Comparison of ENCODE assay signal across 25 cellular contexts in the genomic region with DNA sequence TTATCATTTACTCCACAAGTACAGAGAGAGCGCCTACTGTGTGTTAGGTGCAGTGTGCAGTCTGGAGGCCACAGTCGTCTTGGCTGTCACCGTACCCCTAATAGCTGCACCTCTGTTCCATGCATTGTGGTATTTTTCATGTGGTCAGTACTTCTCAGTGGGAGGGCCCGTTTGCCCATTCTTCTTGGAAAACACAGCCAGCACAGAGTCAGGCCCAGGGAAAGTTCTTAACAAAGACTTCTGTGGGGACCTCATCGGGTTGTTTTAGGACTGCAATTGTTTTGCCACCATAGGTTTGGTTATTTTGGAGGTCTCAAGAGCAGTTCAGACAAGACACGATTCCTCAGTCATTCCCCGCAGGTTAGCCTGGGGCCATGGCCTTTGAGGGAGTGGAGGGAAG.
"Had no signal": no experiment of that assay in that cellular context is flagged by ENCODE, and none has a peak within 500 bp of the region (broad histone marks: within the 10 kb centered on the region; RNA-seq: fewer than 3 reads in every experiment).

No MANE protein-coding gene starts in this region.

- H3K4me1 Mint-ChIP-seq: activated CD4-positive, alpha-beta T cell treated with anti-CD3 and anti-CD28 coated beads, Interleukin-2, amount 10 ng/mL, durations not matched to agents 7 days and 5 days; activated naive CD4-positive, alpha-beta T cell treated with anti-CD3 and anti-CD28 coated beads, Interleukin-2, amount 50 U/mL, for 24 hours; activated naive CD8-positive, alpha-beta T cell treated with anti-CD3 and anti-CD28 coated beads, Interleukin-2, amount 50 U/mL, for 24 hours; central memory CD8-positive, alpha-beta T cell had no signal

- H3K27ac ChIP-seq: adrenal gland, brain microvascular endothelial cell, epithelial cell of prostate had no signal

- H3K27ac Mint-ChIP-seq: activated CD4-positive, alpha-beta T cell treated with anti-CD3 and anti-CD28 coated beads, Interleukin-2, amount 10 ng/mL, durations not matched to agents 7 days and 5 days; activated CD8-positive, alpha-beta T cell treated with anti-CD3 and anti-CD28 coated beads for 36 hours; activated naive CD4-positive, alpha-beta T cell treated with anti-CD3 and anti-CD28 coated beads for 36 hours; activated naive CD4-positive, alpha-beta T cell treated with anti-CD3 and anti-CD28 coated beads, Interleukin-2, amount 50 U/mL, for 24 hours; activated naive CD8-positive, alpha-beta T cell treated with anti-CD3 and anti-CD28 coated beads for 36 hours; activated naive CD8-positive, alpha-beta T cell treated with anti-CD3 and anti-CD28 coated beads, Interleukin-2, amount 50 U/mL, for 24 hours; activated T-helper 2 cell treated with anti-CD3 and anti-CD28 coated beads, Interferon-gamma antibody, Interleukin-2, Interleukin-4, amounts not matched to agents 10 μg/mL and 5 μg/mL and 100 μg/mL, durations not matched to agents 14 hours and 24 hours and 36 hours had no signal

- H3K4me1 ChIP-seq: adrenal gland had no signal

- ATAC-seq: activated CD8-positive, alpha-beta T cell treated with anti-CD3 and anti-CD28 coated beads for 36 hours; activated naive CD8-positive, alpha-beta T cell treated with anti-CD3 and anti-CD28 coated beads, Interleukin-2, amount 50 U/mL, for 24 hours had no signal

- H3K27me3 Mint-ChIP-seq: activated CD4-positive, alpha-beta T cell treated with anti-CD3 and anti-CD28 coated beads, Interleukin-2, amount 10 ng/mL, durations not matched to agents 7 days and 5 days; activated CD8-positive, alpha-beta T cell treated with anti-CD3 and anti-CD28 coated beads for 36 hours; activated naive CD4-positive, alpha-beta T cell treated with anti-CD3 and anti-CD28 coated beads, Interleukin-2, amount 50 U/mL, for 24 hours; activated naive CD8-positive, alpha-beta T cell treated with anti-CD3 and anti-CD28 coated beads for 36 hours; activated naive CD8-positive, alpha-beta T cell treated with anti-CD3 and anti-CD28 coated beads, Interleukin-2, amount 50 U/mL, for 24 hours had no signal

- H3K9me3 ChIP-seq: adrenal gland had no signal

- H3K4me3 ChIP-seq: adrenal gland had no signal

- H3K4me3 Mint-ChIP-seq: activated CD4-positive, alpha-beta T cell treated with anti-CD3 and anti-CD28 coated beads, Interleukin-2, amount 10 ng/mL, durations not matched to agents 7 days and 5 days; activated CD8-positive, alpha-beta T cell treated with anti-CD3 and anti-CD28 coated beads for 36 hours; activated naive CD4-positive, alpha-beta T cell treated with anti-CD3 and anti-CD28 coated beads for 36 hours; activated naive CD4-positive, alpha-beta T cell treated with anti-CD3 and anti-CD28 coated beads, Interleukin-2, amount 50 U/mL, for 24 hours; activated naive CD8-positive, alpha-beta T cell treated with anti-CD3 and anti-CD28 coated beads for 36 hours; activated naive CD8-positive, alpha-beta T cell treated with anti-CD3 and anti-CD28 coated beads, Interleukin-2, amount 50 U/mL, for 24 hours; activated T-helper 1 cell treated with anti-CD3 and anti-CD28 coated beads, Interleukin-12 subunit alpha, Interleukin-12 subunit beta, Interleukin-2, Interleukin-4 antibody, amounts not matched to agents 30 ng/mL and 10 ng/mL and 1 ng/mL, durations not matched to agents 14 hours and 24 hours and 36 hours; central memory CD8-positive, alpha-beta T cell had no signal

- H3K27me3 ChIP-seq: adrenal gland, brain microvascular endothelial cell had no signal

- H3K36me3 ChIP-seq: adrenal gland, brain microvascular endothelial cell had no signal

- H3K9me3 Mint-ChIP-seq: activated CD4-positive, alpha-beta T cell treated with anti-CD3 and anti-CD28 coated beads, Interleukin-2, amount 10 ng/mL, durations not matched to agents 7 days and 5 days; activated CD8-positive, alpha-beta T cell treated with anti-CD3 and anti-CD28 coated beads for 36 hours; activated naive CD4-positive, alpha-beta T cell treated with anti-CD3 and anti-CD28 coated beads for 36 hours; activated naive CD4-positive, alpha-beta T cell treated with anti-CD3 and anti-CD28 coated beads, Interleukin-2, amount 50 U/mL, for 24 hours; activated naive CD8-positive, alpha-beta T cell treated with anti-CD3 and anti-CD28 coated beads for 36 hours; activated naive CD8-positive, alpha-beta T cell treated with anti-CD3 and anti-CD28 coated beads, Interleukin-2, amount 50 U/mL, for 24 hours; activated T-helper 1 cell treated with anti-CD3 and anti-CD28 coated beads, Interleukin-12 subunit alpha, Interleukin-12 subunit beta, Interleukin-2, Interleukin-4 antibody, amounts not matched to agents 30 ng/mL and 10 ng/mL and 1 ng/mL, durations not matched to agents 14 hours and 24 hours and 36 hours; activated T-helper 2 cell treated with anti-CD3 and anti-CD28 coated beads, Interferon-gamma antibody, Interleukin-2, Interleukin-4, amounts not matched to agents 10 μg/mL and 5 μg/mL and 100 μg/mL, durations not matched to agents 14 hours and 24 hours and 36 hours; central memory CD8-positive, alpha-beta T cell had no signal

- DNase-seq: activated CD4-positive, alpha-beta T cell treated with anti-CD3 and anti-CD28 coated beads for 4 hours; activated CD4-positive, alpha-beta T cell treated with anti-CD3 and anti-CD28 coated beads, Interleukin-2, amount 10 ng/mL, durations not matched to agents 7 days and 5 days; activated CD4-positive, alpha-beta T cell treated with anti-CD3 and anti-CD28 coated beads, Interleukin-2, amount 50 U/mL, for 48 hours; activated CD4-positive, CD25-positive, alpha-beta regulatory T cell; activated CD4-positive, CD25-positive, alpha-beta regulatory T cell treated with anti-CD3 and anti-CD28 coated beads, Interleukin-2, amount 50 U/mL, for 72 hours; activated CD8-positive, alpha-beta memory T cell treated with anti-CD3 and anti-CD28 coated beads for 24 hours; activated naive CD8-positive, alpha-beta T cell treated with anti-CD3 and anti-CD28 coated beads for 36 hours; activated naive CD8-positive, alpha-beta T cell treated with anti-CD3 and anti-CD28 coated beads, Interleukin-2, amount 50 U/mL, for 24 hours; activated T-cell treated with anti-CD3 and anti-CD28 coated beads, Interleukin-2, amount 50 U/mL, for 48 hours; amygdala; aorta; brain microvascular endothelial cell; effector CD8-positive, alpha-beta T cell; foreskin fibroblast; head of caudate nucleus; T-helper 1 cell; T-helper 2 cell had no signal

- H3K36me3 Mint-ChIP-seq: activated naive CD4-positive, alpha-beta T cell treated with anti-CD3 and anti-CD28 coated beads, Interleukin-2, amount 50 U/mL, for 24 hours; activated naive CD8-positive, alpha-beta T cell treated with anti-CD3 and anti-CD28 coated beads for 36 hours had no signal
